ENCODE assay signal across 33 cellular contexts in genomic region chr3:165617134-165617533, GRCh38.
"Had no signal": no experiment of that assay in that cellular context is flagged by ENCODE, and none has a peak within 500 bp of the region (broad histone marks: within the 10 kb centered on the region; RNA-seq: fewer than 3 reads in every experiment).

No MANE protein-coding gene starts in this region.

- H3K36me3 Mint-ChIP-seq: activated CD4-positive, alpha-beta memory T cell treated with anti-CD3 and anti-CD28 coated beads for 36 hours; activated CD8-positive, alpha-beta memory T cell treated with anti-CD3 and anti-CD28 coated beads, Interleukin-2, amount 10 ng/mL, durations not matched to agents 7 days and 5 days; activated naive CD4-positive, alpha-beta T cell treated with anti-CD3 and anti-CD28 coated beads, Interleukin-2, amount 50 U/mL, for 24 hours; activated naive CD8-positive, alpha-beta T cell treated with anti-CD3 and anti-CD28 coated beads for 36 hours; brain had no signal

- H3K27me3 ChIP-seq: adrenal gland, ascending aorta, breast epithelium, dorsolateral prefrontal cortex, esophagus squamous epithelium, gastroesophageal sphincter, heart right ventricle, hepatocyte had no signal

- H3K9me3 Mint-ChIP-seq: activated CD4-positive, alpha-beta T cell treated with anti-CD3 and anti-CD28 coated beads, Interleukin-2, amount 10 ng/mL, durations not matched to agents 24 days and 14 days; activated T-helper 1 cell treated with anti-CD3 and anti-CD28 coated beads, Interleukin-12 subunit alpha, Interleukin-12 subunit beta, Interleukin-2, Interleukin-4 antibody, amounts not matched to agents 30 ng/mL and 10 ng/mL and 1 ng/mL, durations not matched to agents 14 hours and 24 hours and 36 hours had no signal

- H3K27me3 Mint-ChIP-seq: activated CD4-positive, alpha-beta memory T cell treated with anti-CD3 and anti-CD28 coated beads for 36 hours; activated CD4-positive, alpha-beta T cell treated with anti-CD3 and anti-CD28 coated beads for 36 hours; activated CD4-positive, alpha-beta T cell treated with anti-CD3 and anti-CD28 coated beads, Interleukin-2, amount 10 ng/mL, durations not matched to agents 24 days and 14 days; activated CD8-positive, alpha-beta memory T cell treated with anti-CD3 and anti-CD28 coated beads, Interleukin-2, amount 10 ng/mL, durations not matched to agents 7 days and 5 days; activated naive CD4-positive, alpha-beta T cell treated with anti-CD3 and anti-CD28 coated beads, Interleukin-2, amount 50 U/mL, for 24 hours; activated naive CD8-positive, alpha-beta T cell treated with anti-CD3 and anti-CD28 coated beads for 36 hours; activated naive CD8-positive, alpha-beta T cell treated with anti-CD3 and anti-CD28 coated beads, Interleukin-2, amount 50 U/mL, for 24 hours; central memory CD8-positive, alpha-beta T cell; dendritic cell treated with granulocyte-macrophage colony-stimulating factor and Interleukin-4, amounts not matched to agents 40 ng/mL and 50 ng/mL, for 4 days had no signal

- H3K4me1 Mint-ChIP-seq: activated CD4-positive, alpha-beta T cell treated with anti-CD3 and anti-CD28 coated beads for 36 hours; activated CD4-positive, alpha-beta T cell treated with anti-CD3 and anti-CD28 coated beads, Interleukin-2, amount 10 ng/mL, durations not matched to agents 24 days and 14 days; activated CD8-positive, alpha-beta memory T cell treated with anti-CD3 and anti-CD28 coated beads, Interleukin-2, amount 10 ng/mL, durations not matched to agents 7 days and 5 days; activated naive CD4-positive, alpha-beta T cell treated with anti-CD3 and anti-CD28 coated beads, Interleukin-2, amount 50 U/mL, for 24 hours; activated naive CD8-positive, alpha-beta T cell treated with anti-CD3 and anti-CD28 coated beads for 36 hours; activated naive CD8-positive, alpha-beta T cell treated with anti-CD3 and anti-CD28 coated beads, Interleukin-2, amount 50 U/mL, for 24 hours; brain; central memory CD8-positive, alpha-beta T cell had no signal

- DNase-seq: activated CD4-positive, alpha-beta memory T cell treated with anti-CD3 and anti-CD28 coated beads for 36 hours; activated CD4-positive, alpha-beta T cell treated with anti-CD3 and anti-CD28 coated beads for 36 hours; activated CD4-positive, alpha-beta T cell treated with anti-CD3 and anti-CD28 coated beads, Interleukin-2, amount 10 ng/mL, durations not matched to agents 24 days and 14 days; activated CD4-positive, CD25-positive, alpha-beta regulatory T cell; activated CD4-positive, CD25-positive, alpha-beta regulatory T cell treated with anti-CD3 and anti-CD28 coated beads, Interleukin-2, amount 50 U/mL, for 72 hours; activated CD8-positive, alpha-beta memory T cell treated with anti-CD3 and anti-CD28 coated beads, Interleukin-2, amount 10 ng/mL, durations not matched to agents 7 days and 5 days; activated CD8-positive, alpha-beta memory T cell treated with anti-CD3 and anti-CD28 coated beads, Interleukin-2, amount 50 U/mL, for 4 hours; activated CD8-positive, alpha-beta T cell treated with anti-CD3 and anti-CD28 coated beads, Interleukin-2, amount 10 ng/mL, durations not matched to agents 7 days and 5 days; activated effector memory CD4-positive, alpha-beta T cell treated with anti-CD3 and anti-CD28 coated beads, Interleukin-2, amount 50 U/mL, for 16 hours; activated naive CD4-positive, alpha-beta T cell treated with anti-CD3 and anti-CD28 coated beads for 36 hours; activated naive CD8-positive, alpha-beta T cell treated with anti-CD3 and anti-CD28 coated beads for 36 hours; activated naive CD8-positive, alpha-beta T cell treated with anti-CD3 and anti-CD28 coated beads, Interleukin-2, amount 50 U/mL, for 24 hours; activated T-cell treated with anti-CD3 and anti-CD28 coated beads, Interleukin-2, amount 50 U/mL, for 1 hour; activated T-cell treated with anti-CD3 and anti-CD28 coated beads, Interleukin-2, amount 50 U/mL, for 48 hours; adrenal gland; dorsolateral prefrontal cortex; effector memory CD4-positive, alpha-beta T cell; esophagus squamous epithelium; foreskin fibroblast; heart right ventricle; T-helper 2 cell had no signal

- H3K4me1 ChIP-seq: adrenal gland, ascending aorta, breast epithelium, esophagus squamous epithelium, heart right ventricle had no signal

- H3K4me2 ChIP-seq: hepatocyte had no signal

- H3K4me3 ChIP-seq: adrenal gland, ascending aorta, breast epithelium, coronary artery, dorsolateral prefrontal cortex, esophagus squamous epithelium, gastroesophageal sphincter, heart right ventricle, hepatocyte had no signal

- H3K9me3 ChIP-seq: adrenal gland had no signal

- H3K27ac ChIP-seq: adrenal gland, ascending aorta, breast epithelium, coronary artery, dorsolateral prefrontal cortex, epithelial cell of prostate, esophagus squamous epithelium, gastroesophageal sphincter, heart right ventricle, hepatocyte had no signal

- H3K27ac Mint-ChIP-seq: activated CD4-positive, alpha-beta memory T cell treated with anti-CD3 and anti-CD28 coated beads for 36 hours; activated CD4-positive, alpha-beta T cell treated with anti-CD3 and anti-CD28 coated beads for 36 hours; activated CD4-positive, alpha-beta T cell treated with anti-CD3 and anti-CD28 coated beads, Interleukin-2, amount 10 ng/mL, durations not matched to agents 24 days and 14 days; activated CD8-positive, alpha-beta memory T cell treated with anti-CD3 and anti-CD28 coated beads, Interleukin-2, amount 10 ng/mL, durations not matched to agents 7 days and 5 days; activated CD8-positive, alpha-beta T cell treated with anti-CD3 and anti-CD28 coated beads, Interleukin-2, amount 10 ng/mL, durations not matched to agents 7 days and 5 days; activated naive CD4-positive, alpha-beta T cell treated with anti-CD3 and anti-CD28 coated beads for 36 hours; activated naive CD4-positive, alpha-beta T cell treated with anti-CD3 and anti-CD28 coated beads, Interleukin-2, amount 50 U/mL, for 24 hours; activated naive CD8-positive, alpha-beta T cell treated with anti-CD3 and anti-CD28 coated beads for 36 hours; activated naive CD8-positive, alpha-beta T cell treated with anti-CD3 and anti-CD28 coated beads, Interleukin-2, amount 50 U/mL, for 24 hours; activated T-helper 1 cell treated with anti-CD3 and anti-CD28 coated beads, Interleukin-12 subunit alpha, Interleukin-12 subunit beta, Interleukin-2, Interleukin-4 antibody, amounts not matched to agents 30 ng/mL and 10 ng/mL and 1 ng/mL, durations not matched to agents 14 hours and 24 hours and 36 hours; activated T-helper 2 cell treated with anti-CD3 and anti-CD28 coated beads, Interferon-gamma antibody, Interleukin-2, Interleukin-4, amounts not matched to agents 10 μg/mL and 5 μg/mL and 100 μg/mL, durations not matched to agents 14 hours and 24 hours and 36 hours; brain; dendritic cell treated with granulocyte-macrophage colony-stimulating factor and Interleukin-4, amounts not matched to agents 40 ng/mL and 50 ng/mL, for 4 days had no signal

- H2AFZ ChIP-seq: hepatocyte had no signal

- H3K36me3 ChIP-seq: adrenal gland, ascending aorta, breast epithelium, esophagus squamous epithelium, gastroesophageal sphincter, heart right ventricle had no signal

- H3K4me3 Mint-ChIP-seq: activated CD4-positive, alpha-beta memory T cell treated with anti-CD3 and anti-CD28 coated beads for 36 hours; activated CD4-positive, alpha-beta T cell treated with anti-CD3 and anti-CD28 coated beads for 36 hours; activated CD4-positive, alpha-beta T cell treated with anti-CD3 and anti-CD28 coated beads, Interleukin-2, amount 10 ng/mL, durations not matched to agents 24 days and 14 days; activated CD8-positive, alpha-beta memory T cell treated with anti-CD3 and anti-CD28 coated beads, Interleukin-2, amount 10 ng/mL, durations not matched to agents 7 days and 5 days; activated CD8-positive, alpha-beta T cell treated with anti-CD3 and anti-CD28 coated beads, Interleukin-2, amount 10 ng/mL, durations not matched to agents 7 days and 5 days; activated naive CD4-positive, alpha-beta T cell treated with anti-CD3 and anti-CD28 coated beads for 36 hours; activated naive CD4-positive, alpha-beta T cell treated with anti-CD3 and anti-CD28 coated beads, Interleukin-2, amount 50 U/mL, for 24 hours; activated naive CD8-positive, alpha-beta T cell treated with anti-CD3 and anti-CD28 coated beads for 36 hours; activated naive CD8-positive, alpha-beta T cell treated with anti-CD3 and anti-CD28 coated beads, Interleukin-2, amount 50 U/mL, for 24 hours; activated T-helper 1 cell treated with anti-CD3 and anti-CD28 coated beads, Interleukin-12 subunit alpha, Interleukin-12 subunit beta, Interleukin-2, Interleukin-4 antibody, amounts not matched to agents 30 ng/mL and 10 ng/mL and 1 ng/mL, durations not matched to agents 14 hours and 24 hours and 36 hours; brain; central memory CD8-positive, alpha-beta T cell; dendritic cell treated with granulocyte-macrophage colony-stimulating factor and Interleukin-4, amounts not matched to agents 40 ng/mL and 50 ng/mL, for 4 days had no signal

- H3K79me2 ChIP-seq: hepatocyte had no signal
